26 cellular contexts compared by ENCODE assay signal in genomic region chr18:65214456-65214855, GRCh38.
"Had no signal": no experiment of that assay in that cellular context is flagged by ENCODE, and none has a peak within 500 bp of the region (broad histone marks: within the 10 kb centered on the region; RNA-seq: fewer than 3 reads in every experiment).

No MANE protein-coding gene starts in this region.

- H2AFZ ChIP-seq: neural progenitor cell, parathyroid adenoma had no signal

- H3K36me3 ChIP-seq: neural progenitor cell, ovary, right lobe of liver, spleen, suprapubic skin, tibial artery, transverse colon, upper lobe of right lung, uterus had no signal

- H3K27ac ChIP-seq: neural progenitor cell, ovary, parathyroid adenoma, psoas muscle, right lobe of liver, skin epidermis, spleen, suprapubic skin, testis, tibial artery, transverse colon, upper lobe of right lung, uterus had no signal

- H3K79me2 ChIP-seq: parathyroid adenoma had no signal

- H3K4me2 ChIP-seq: neural progenitor cell, smooth muscle cell had no signal

- DNase-seq: naive thymus-derived CD4-positive, alpha-beta T cell; natural killer cell; occipital lobe; ovary; posterior cingulate gyrus; psoas muscle; right cardiac atrium; right lobe of liver; spleen; stimulated activated CD4-positive, alpha-beta T cell treated with anti-CD3 and anti-CD28 coated beads, Interleukin-12 subunit alpha, Interleukin-12 subunit beta, amount 100 ng/mL, for 4 hours; stimulated activated CD4-positive, alpha-beta T cell treated with anti-CD3 and anti-CD28 coated beads, Interleukin-1b, Interleukin-23, amount 100 ng/mL, for 48 hours; stimulated activated CD4-positive, alpha-beta T cell treated with anti-CD3 and anti-CD28 coated beads, Interleukin-4, amount 100 ng/mL, for 24 hours; stimulated activated naive CD4-positive, alpha-beta T cell; stimulated activated naive CD8-positive, alpha-beta T cell treated with anti-CD3 and anti-CD28 coated beads, Interleukin-15, amount 100 ng/mL, for 72 hours; stimulated activated naive CD8-positive, alpha-beta T cell treated with anti-CD3 and anti-CD28 coated beads, Interleukin-15, Interleukin-2, amounts not matched to agents 100 U/mL and 50 U/mL, for 24 hours; substantia nigra; testis; tibial artery; transverse colon; upper lobe of right lung; uterus had no signal

- H3K9me3 ChIP-seq: ovary, psoas muscle, right lobe of liver, spleen, suprapubic skin, testis, tibial artery, transverse colon, upper lobe of right lung, uterus had no signal

- H3K4me3 ChIP-seq: neural progenitor cell, ovary, psoas muscle, right lobe of liver, skin epidermis, smooth muscle cell, spleen, suprapubic skin, testis, tibial artery, transverse colon, upper lobe of right lung, uterus had no signal

- H3K9ac ChIP-seq: neural progenitor cell, parathyroid adenoma had no signal

- H3K4me1 ChIP-seq: neural progenitor cell, parathyroid adenoma, psoas muscle, right lobe of liver, spleen, suprapubic skin, testis, tibial artery, transverse colon, upper lobe of right lung, uterus had no signal

- H3K27me3 ChIP-seq: neural progenitor cell, ovary, right lobe of liver, spleen, suprapubic skin, testis, tibial artery, transverse colon, upper lobe of right lung, uterus had no signal
